8 cellular contexts compared by ENCODE assay signal in genomic region chr6:135180458-135181332, GRCh38. TPM values are rescaled to one million over a fixed set of nuclear protein-coding genes. Genes with fewer than 3 reads are reported as not detected.
A peak's percentile ranks its signal among the peaks of the same experiment; 100 is the strongest.
DNase-seq lines count a peak whose midpoint lies in the region; ATAC-seq, FAIRE-seq and TF ChIP-seq lines count a peak whose summit lies in the region.

Gene MYB, plus strand, starts transcription at chr6:135181308. Its CDS starts 206 bp downstream, at chr6:135181514.

- H3K4me3 ChIP-seq in astrocyte (ENCODE audit: insufficient read depth, low read depth, low read length) = peak within 1 kb of the TSS; percentile 75
- peak within 1 kb of the TSS; percentile 81 for H3K4me3 ChIP-seq in iPS-18c (ENCODE audit: insufficient read depth, low read depth, low read length)

- peak within 1 kb of the TSS; percentile 99 for H3K4me2 ChIP-seq in astrocyte (ENCODE audit: low read length)

- H4K20me1 ChIP-seq in astrocyte (ENCODE audit: insufficient read depth, low read length) = no peaks in the 10 kb centered on the region

- peak within 1 kb of the TSS; percentile 74 for H3K27ac ChIP-seq in 22Rv1
- H3K27ac ChIP-seq in astrocyte (ENCODE audit: low read depth, low read length) = no peak within 1 kb of the TSS

- ATAC-seq in GM18517 (IDR thresholded peaks at IDR 0.05; ENCODE audit: unreplicated experiment) = peak; percentile 38
- peak; percentile 32 for ATAC-seq in HG03039 (IDR thresholded peaks at IDR 0.05; ENCODE audit: unreplicated experiment)

- no peaks in the 10 kb centered on the region for H3K36me3 Mint-ChIP-seq in astrocyte (ENCODE audit: low read depth, unreplicated experiment)

- H3K9me3 Mint-ChIP-seq in astrocyte (ENCODE audit: unreplicated experiment) = peaks cover 3% of the 10 kb centered on the region

- FAIRE-seq in astrocyte (lab: Jason Lieb, UNC) = no peak

- peaks cover 4% of the 10 kb centered on the region for H3K4me1 Mint-ChIP-seq in astrocyte (ENCODE audit: low read depth, unreplicated experiment)

- DNase-seq in NCI-H2081 (lab: John Stamatoyannopoulos, UW) (peak; percentile 67 to 79), astrocyte (ENCODE audit: low read depth) (peak; percentile 20)
- peak; percentile 65 for DNase-seq in stimulated activated CD4-positive, alpha-beta T cell treated with anti-CD3 and anti-CD28 coated beads, Interleukin-12 subunit alpha, Interleukin-12 subunit beta, amount 100 ng/mL, for 4 hours

- H3K9ac ChIP-seq in astrocyte (ENCODE audit: low read length) = peak within 1 kb of the TSS; percentile 79

- peak within 1 kb of the TSS; percentile 96 for H2AFZ ChIP-seq in astrocyte (ENCODE audit: low read depth, low read length)

- no peaks in the 10 kb centered on the region for H3K9me3 ChIP-seq in astrocyte (ENCODE audit: insufficient read depth, low read depth, low read length)
- H3K9me3 ChIP-seq in iPS-18c (ENCODE audit: control insufficient read depth, insufficient read depth, low read length) = peaks cover 2% of the 10 kb centered on the region

- peak within 1 kb of the TSS; percentile 81 for H3K4me3 Mint-ChIP-seq in astrocyte (ENCODE audit: unreplicated experiment)

- peaks cover 31% of the 10 kb centered on the region for H3K27me3 Mint-ChIP-seq in astrocyte (ENCODE audit: low read depth, unreplicated experiment)

- no peak for TF ChIP-seq CTCF in 22Rv1 (IDR thresholded peaks at IDR 0.05)
- no peak for TF ChIP-seq CTCF in astrocyte (IDR thresholded peaks at IDR 0.05; ENCODE audit: insufficient read depth, low read depth, low read length)

- peaks cover 14% of the 10 kb centered on the region for H3K4me1 ChIP-seq in astrocyte (ENCODE audit: insufficient read depth, low read length)

- no peaks in the 10 kb centered on the region for H3K79me2 ChIP-seq in astrocyte (ENCODE audit: insufficient read depth, low read length)

- no peak within 1 kb of the TSS for H3K27ac Mint-ChIP-seq in astrocyte (ENCODE audit: unreplicated experiment)

- H3K27me3 ChIP-seq in astrocyte (ENCODE audit: insufficient read depth, low read length) = no peaks in the 10 kb centered on the region

- no peaks in the 10 kb centered on the region for H3K36me3 ChIP-seq in astrocyte (ENCODE audit: insufficient read depth, low read length)

- intact Hi-C loops in T-helper 2 cell treated with Interferon-gamma antibody and Interleukin-4, amounts not matched to agents 100 ng/mL and 5 ng/mL, for 36 hours (cut with micrococcal nuclease) = loop anchor here (1.0 to 5.0 kb wide), 4 partner anchors 9 to 1107 kb away; partner anchors contain the start of gene BCLAF1

RNA-seq across cellular contexts. Expression of gene MYB, which starts in this region (rescaled TPM):
- 75.7 and 77.9 TPM in 2 replicates for total RNA-seq in T-helper 2 cell treated with Interferon-gamma antibody and Interleukin-4, amounts not matched to agents 100 ng/mL and 5 ng/mL, for 36 hours
- total RNA-seq in astrocyte = 0.12 TPM in 1 of 2 replicates, not detected in the other

Comparison
In these comparisons a context has a peak if more than half of its experiments do, and no peak if none do; other contexts are left out.
1. RNA of gene MYB (total RNA-seq): 75.7 to 77.9 TPM in T-helper 2 cell treated with Interferon-gamma antibody and Interleukin-4, amounts not matched to agents 100 ng/mL and 5 ng/mL, for 36 hours; 0.12 TPM in astrocyte; every median in the first group is over 10 times any median in the second.
2. Peak in DNase-seq, H3K4me3 ChIP-seq, H3K9ac ChIP-seq and H3K4me2 ChIP-seq in astrocyte; RNA of the gene not detected or under 1 TPM.
3. DNase-seq: peak in every context shown above with its lines; median percentile 73 in NCI-H2081; 65 in stimulated activated CD4-positive, alpha-beta T cell treated with anti-CD3 and anti-CD28 coated beads, Interleukin-12 subunit alpha, Interleukin-12 subunit beta, amount 100 ng/mL, for 4 hours; 20 in astrocyte.